In genomic region chr20:41307021-41307420, GRCh38 we compare ENCODE assay signal across 24 cellular contexts. TPM values are rescaled to one million over a fixed set of nuclear protein-coding genes. Genes with fewer than 3 reads are reported as not detected.
A peak's percentile ranks its signal among the peaks of the same experiment; 100 is the strongest.
DNase-seq lines count a peak whose midpoint lies in the region; ATAC-seq, FAIRE-seq and TF ChIP-seq lines count a peak whose summit lies in the region.
"Had no signal": no experiment of that assay in that cellular context is flagged by ENCODE, and none has a peak within 500 bp of the region (broad histone marks: within the 10 kb centered on the region; RNA-seq: fewer than 3 reads in every experiment).

No MANE protein-coding gene starts in this region.

- peak; percentile 58 for ATAC-seq in GM12878
- peak; percentile 17 to 27 for ATAC-seq in stimulated activated naive B cell treated with anti-CD40 and anti-IgM and Interleukin-4, amounts not matched to agents 10 μg/mL and 1 μg/mL and 100 μg/mL, for 72 hours (replicated peaks)
- ATAC-seq: GM23338 had no signal

- no peaks in the 10 kb centered on the region; the same call in 1 of the 2 replicates for H3K79me2 ChIP-seq in GM12878 (ENCODE audit: control insufficient read depth, insufficient read depth, low read length)

- no peaks in the 10 kb centered on the region for H3K27me3 Mint-ChIP-seq in HFFc6 (ENCODE audit: insufficient read depth)
- H3K27me3 Mint-ChIP-seq in stimulated activated naive B cell treated with anti-CD40 and anti-IgM and Interleukin-4, amounts not matched to agents 10 μg/mL and 1 μg/mL and 100 μg/mL, for 72 hours: no peaks in the 10 kb centered on the region

- no peak overlapping the region for H3K9ac ChIP-seq in BLaER1 treated with 17β-estradiol and CSF1 and Interleukin-3, amounts not matched to agents 10 nM and 100 nM
- H3K9ac ChIP-seq in GM12878 (ENCODE audit: control insufficient read depth, insufficient read depth, low read length): no peak overlapping the region
- H3K9ac ChIP-seq: KMS-11 had no signal

- BruUV-seq in GM12878 (replicated peaks; lab: Mats Ljungman, UMichigan): no TSS peak

- peaks cover 0 to 4% (median 2%) of the 10 kb centered on the region in 11 experiments; a peak in 11 of 22 replicates for H3K36me3 ChIP-seq in BLaER1 treated with 17β-estradiol and CSF1 and Interleukin-3, amounts not matched to agents 10 nM and 100 nM
- no peaks in the 10 kb centered on the region for H3K36me3 ChIP-seq in GM12878 (ENCODE audit: control insufficient read depth in 2 of 2, insufficient read depth in 2 of 2, low read length in 1 of 2)
- H3K36me3 ChIP-seq: HAP-1, SJSA1 had no signal

- no peak for FAIRE-seq in GM12878 (lab: Jason Lieb, UNC)
- FAIRE-seq: D721Med, RCC 7860 had no signal

- TF ChIP-seq EP300 in GM12878 (IDR thresholded peaks at IDR 0.05; ENCODE audit: borderline replicate concordance in 1 of 2, control insufficient read depth in 1 of 2, low read depth in 2 of 2, low read length in 2 of 2): no peak

- DNase-seq in HFFc6 (no peak), GM12878 (ENCODE audit: low read depth, low spot score) (no peak), T1000 (lab: John Stamatoyannopoulos, UW) (no peak), foreskin fibroblast (no peak), SHP77 treated with DMSO at 0.1 percent for 48 hours (lab: John Stamatoyannopoulos, UW) (no peak)
- no peak for DNase-seq in stimulated activated naive B cell treated with anti-CD40 and anti-IgM and Interleukin-4, amounts not matched to agents 10 μg/mL and 1 μg/mL and 100 μg/mL, for 72 hours
- DNase-seq: ACHN, MV-4-11, NCI-H1105 treated with DMSO at 0.1 percent for 48 hours, NCI-H2029 treated with DMSO at 0.1 percent for 48 hours, NCI-H2171, NCI-H345, NCI-H524 treated with DMSO at 0.1 percent for 48 hours, NCI-H82, OCI-M1 had no signal

- no peak overlapping the region for H2AFZ ChIP-seq in GM12878 (ENCODE audit: control insufficient read depth, low read depth, low read length)
- H2AFZ ChIP-seq: GM23338 had no signal

- 0 out of 22 replicates have a peak overlapping the region, but pooled peaks of 2 of the 11 experiments have one; percentile 10 to 17 for H3K27ac ChIP-seq in BLaER1 treated with 17β-estradiol and CSF1 and Interleukin-3, amounts not matched to agents 10 nM and 100 nM
- H3K27ac ChIP-seq in GM12878 (ENCODE audit: control insufficient read depth, insufficient read depth): no peak overlapping the region
- H3K27ac ChIP-seq: C4-2B, KMS-11, SJSA1 had no signal

- RAD21 ChIA-PET in GM12878 (lab: Charles Lee; ENCODE audit: unreplicated experiment): interaction anchor here (1.0 to 2.2 kb wide), 4 partner anchors 9 to 150 kb away, joined by 3 to 8 read pairs (median 5); no protein-coding TSS in a partner anchor

- H3K27ac Mint-ChIP-seq in HFFc6: peak overlapping the region; percentile 91
- peak overlapping the region; percentile 90 for H3K27ac Mint-ChIP-seq in stimulated activated naive B cell treated with anti-CD40 and anti-IgM and Interleukin-4, amounts not matched to agents 10 μg/mL and 1 μg/mL and 100 μg/mL, for 72 hours
- H3K27ac Mint-ChIP-seq: GM23338 had no signal

- intact Hi-C loops in GM12878 (cut with micrococcal nuclease; ENCODE audit: unreplicated experiment): no loop called here

- no peak for TF ChIP-seq POLR2A in GM12878 (IDR thresholded peaks at IDR 0.05; ENCODE audit: low read depth, low read length)

- CTCF ChIA-PET in GM12878 (lab: Yijun Ruan, JAX): interaction anchor here (0.7 to 2.5 kb wide), 10 partner anchors 12 to 338 kb away, joined by 3 to 14 read pairs (median 3); partner anchors contain the start of gene LPIN3

- 0 out of 2 replicates have a peak, but pooled peaks cover 3% of the 10 kb centered on the region for H3K36me3 Mint-ChIP-seq in HFFc6 (ENCODE audit: low read depth)
- peaks cover 15 to 17% of the 10 kb centered on the region in 2 donors for H3K36me3 Mint-ChIP-seq in stimulated activated naive B cell treated with anti-CD40 and anti-IgM and Interleukin-4, amounts not matched to agents 10 μg/mL and 1 μg/mL and 100 μg/mL, for 72 hours

- POLR2A ChIA-PET in GM12878 (lab: Charles Lee): interaction anchor here (2.1 kb wide), 1 partner anchor 10 kb away, joined by 10 read pairs; the partner anchor contains the start of gene ZHX3

- SMC1A ChIA-PET in GM12878 (lab: Charles Lee; ENCODE audit: uncharacterized antibody, unreplicated experiment): interaction anchor here (1.0 to 3.0 kb wide), 12 partner anchors 9 to 172 kb away, joined by 3 to 16 read pairs (median 6); no protein-coding TSS in a partner anchor

- no peak overlapping the region for H3K4me3 Mint-ChIP-seq in HFFc6
- peak overlapping the region in 1 of 2 donors; percentile 39 for H3K4me3 Mint-ChIP-seq in stimulated activated naive B cell treated with anti-CD40 and anti-IgM and Interleukin-4, amounts not matched to agents 10 μg/mL and 1 μg/mL and 100 μg/mL, for 72 hours
- H3K4me3 Mint-ChIP-seq: GM23338 had no signal

- no peaks in the 10 kb centered on the region for H3K27me3 ChIP-seq in BLaER1 treated with 17β-estradiol and CSF1 and Interleukin-3, amounts not matched to agents 10 nM and 100 nM
- H3K27me3 ChIP-seq in GM12878 (replicated peaks in 1 of 2; ENCODE audit: control insufficient read depth in 2 of 2, insufficient read depth in 2 of 2, low read length in 1 of 2): no peaks in the 10 kb centered on the region
- H3K27me3 ChIP-seq: SJSA1 had no signal

- no peaks in the 10 kb centered on the region for H3K9me3 Mint-ChIP-seq in HFFc6
- H3K9me3 Mint-ChIP-seq in stimulated activated naive B cell treated with anti-CD40 and anti-IgM and Interleukin-4, amounts not matched to agents 10 μg/mL and 1 μg/mL and 100 μg/mL, for 72 hours: peaks cover 0 to 3% of the 10 kb centered on the region in 2 donors
- H3K9me3 Mint-ChIP-seq: GM23338 had no signal

- in situ Hi-C loops in GM12878 (cut with MboI): no loop called here

- H4K20me1 ChIP-seq in BLaER1 treated with 17β-estradiol and CSF1 and Interleukin-3, amounts not matched to agents 10 nM and 100 nM: peaks cover 0 to 4% (median 0%) of the 10 kb centered on the region in 11 experiments; a peak in 1 of 22 replicates
- H4K20me1 ChIP-seq in GM12878 (ENCODE audit: control insufficient read depth, insufficient read depth): no peaks in the 10 kb centered on the region

- peaks cover 19 to 68% (median 45%) of the 10 kb centered on the region in 10 experiments for H3K4me1 ChIP-seq in BLaER1 treated with 17β-estradiol and CSF1 and Interleukin-3, amounts not matched to agents 10 nM and 100 nM
- H3K4me1 ChIP-seq in GM12878 (ENCODE audit: control insufficient read depth, insufficient read depth, low read length): peaks cover 30% of the 10 kb centered on the region
- H3K4me1 ChIP-seq: HAP-1 had no signal

- WGBS in GM12878 (ENCODE audit: insufficient coverage, insufficient replicate concordance, low lambda C conversion rate, missing lambda C conversion rate): 50% methylated on average over 1 of the region's 1 CpG

- peaks cover 50% of the 10 kb centered on the region for H3K4me1 Mint-ChIP-seq in HFFc6 (ENCODE audit: low read depth)
- peaks cover 28 to 40% of the 10 kb centered on the region in 2 donors for H3K4me1 Mint-ChIP-seq in stimulated activated naive B cell treated with anti-CD40 and anti-IgM and Interleukin-4, amounts not matched to agents 10 μg/mL and 1 μg/mL and 100 μg/mL, for 72 hours

- no peak for TF ChIP-seq CTCF in HFFc6 (IDR thresholded peaks at IDR 0.05)
- TF ChIP-seq CTCF in GM12878 (IDR thresholded peaks at IDR 0.05 in 2 of 3, conservative IDR thresholded peaks at IDR 0.05 in 1 of 3; ENCODE audit: control insufficient read depth in 2 of 3, extremely low read depth in 1 of 3, insufficient read depth in 1 of 3, low read depth in 3 of 3, low read length in 3 of 3): no peak
- no peak for TF ChIP-seq CTCF in foreskin fibroblast (IDR thresholded peaks at IDR 0.05; ENCODE audit: low read depth, low read length)

- H3K9me3 ChIP-seq in BLaER1 treated with 17β-estradiol and CSF1 and Interleukin-3, amounts not matched to agents 10 nM and 100 nM (replicated peaks in 1 of 11): peaks cover 1 to 18% (median 7%) of the 10 kb centered on the region in 11 experiments; a peak in 17 of 22 replicates
- no peaks in the 10 kb centered on the region for H3K9me3 ChIP-seq in GM12878 (replicated peaks; ENCODE audit: control insufficient read depth, insufficient read depth, low read length)
- H3K9me3 ChIP-seq: HAP-1 had no signal

- H3K4me2 ChIP-seq in BLaER1 treated with 17β-estradiol and CSF1 and Interleukin-3, amounts not matched to agents 10 nM and 100 nM: peak overlapping the region in 10 of 11 experiments; percentile 6 to 72 (median 38); a peak in 18 of 22 replicates
- H3K4me2 ChIP-seq in GM12878 (ENCODE audit: control insufficient read depth, insufficient read depth): peak overlapping the region; percentile 22; the same call in 1 of the 2 replicates
- H3K4me2 ChIP-seq: GM23338, KMS-11 had no signal

- no peak overlapping the region for H3K4me3 ChIP-seq in BLaER1 treated with 17β-estradiol and CSF1 and Interleukin-3, amounts not matched to agents 10 nM and 100 nM
- H3K4me3 ChIP-seq in GM12878 (no peak overlapping the region), foreskin fibroblast (ENCODE audit: low read depth in 1 of 2, low read length in 2 of 2) (no peak overlapping the region)
- H3K4me3 ChIP-seq: GM23338, HAP-1, SJSA1 had no signal

- TF ChIP-seq RAD21 in GM12878 (IDR thresholded peaks at IDR 0.05; ENCODE audit: insufficient read depth, low read depth, low read length): no peak

RNA-seq across cellular contexts. Expression of gene ZHX3, which starts 10.5 kb away (rescaled TPM):
- total RNA-seq in HFFc6 (2021; fragmentation: NEBNext Ultra II Directional; extraction: Animal tissue kit (Norgen Biotek cat#: 25700)): 10 to 100 TPM; 64.1 to 80.1 (median 72.0) TPM
- total RNA-seq in GM12878 (2013; cell fraction: nucleolus; rRNA removed): 12.7 and 15.6 TPM in 2 replicates
- 4.6 and 5.7 TPM in 2 replicates for total RNA-seq in GM12878 (2014; rRNA removed)
- total RNA-seq in GM12878 (2014; rRNA removed; fragmentation: Illumina TruSeq; extraction: Trizol): 5.3 and 5.4 TPM in 2 replicates
- total RNA-seq in GM12878 (2021): 13.3 and 14.0 TPM in 2 replicates
- polyA plus RNA-seq in GM12878 (2011; ENCODE audit: low read depth): 5.5 TPM
- 4.0 and 5.7 TPM in 2 replicates for polyA plus RNA-seq in GM12878 (2011; rRNA removed)
- 4.7 and 5.4 TPM in 2 replicates for polyA plus RNA-seq in GM12878 (2011; cell fraction: cytosol; rRNA removed)
- polyA plus RNA-seq in GM12878 (2011; cell fraction: nucleus; rRNA removed): 4.6 and 7.4 TPM in 2 replicates
- polyA plus RNA-seq in GM12878 (2012): 3.0 and 4.0 TPM in 2 replicates
- 7.2 and 9.3 TPM in 2 replicates for polyA plus RNA-seq in GM12878 (2014; fragmentation: Illumina TruSeq; extraction: Trizol)
- polyA plus RNA-seq in GM12878 (2014; fragmentation: Nextera tagmentation; extraction: Ambion mirVana): 1 to 10 TPM; 1.3 to 1.4 TPM
- 5.2 and 5.6 TPM in 2 replicates for polyA plus RNA-seq in GM12878 (2014; rRNA removed)
- polyA plus RNA-seq in GM12878 (2016; fragmentation: Nextera tagmentation; extraction: Ambion mirVana): 1 to 10 TPM; 1.5 to 1.7 TPM
- polyA minus RNA-seq in GM12878 (2011; rRNA and poly(A)+ RNA removed): 10.5 and 11.8 TPM in 2 replicates
- 2.3 and 3.9 TPM in 2 replicates for polyA minus RNA-seq in GM12878 (2011; cell fraction: cytosol; rRNA and poly(A)+ RNA removed)
- polyA minus RNA-seq in GM12878 (2011; cell fraction: nucleus; rRNA and poly(A)+ RNA removed): 3.7 and 8.3 TPM in 2 replicates

RNA-seq across cellular contexts. Expression of gene LPIN3, which starts 33.6 kb away (rescaled TPM):
- 10 to 100 TPM; 11.9 to 14.2 (median 13.2) TPM for total RNA-seq in HFFc6 (2021; fragmentation: NEBNext Ultra II Directional; extraction: Animal tissue kit (Norgen Biotek cat#: 25700))
- 0.27 and 0.44 TPM in 2 replicates for total RNA-seq in GM12878 (2013; cell fraction: nucleolus; rRNA removed)
- total RNA-seq in GM12878 (2014; rRNA removed) (0.23 and 0.38 TPM in 2 replicates), GM12878 (2014; rRNA removed; fragmentation: Illumina TruSeq; extraction: Trizol) (0.18 and 0.28 TPM in 2 replicates), GM12878 (2021) (0.49 and 0.51 TPM in 2 replicates)
- polyA plus RNA-seq in GM12878 (2011; ENCODE audit: low read depth): 1.1 TPM
- polyA plus RNA-seq in GM12878 (2011; rRNA removed) (0.37 and 0.65 TPM in 2 replicates), GM12878 (2014; fragmentation: Illumina TruSeq; extraction: Trizol) (0.17 and 0.53 TPM in 2 replicates), GM12878 (2014; fragmentation: Nextera tagmentation; extraction: Ambion mirVana) (under 1 TPM; 0.13 to 0.22 TPM), GM12878 (2014; rRNA removed) (0.90 and 1.3 TPM in 2 replicates), GM12878 (2016; fragmentation: Nextera tagmentation; extraction: Ambion mirVana) (under 1 TPM; 0.60 to 0.63 TPM)
- 0.42 TPM in 2 replicates for polyA plus RNA-seq in GM12878 (2011; cell fraction: cytosol; rRNA removed)
- 7.2 and 11.2 TPM in 2 replicates for polyA plus RNA-seq in GM12878 (2011; cell fraction: nucleus; rRNA removed)
- polyA plus RNA-seq in GM12878 (2012): 1.4 and 1.7 TPM in 2 replicates
- polyA minus RNA-seq in GM12878 (2011; rRNA and poly(A)+ RNA removed): 0.88 and 1.2 TPM in 2 replicates
- polyA minus RNA-seq in GM12878 (2011; cell fraction: cytosol; rRNA and poly(A)+ RNA removed): not detected in 2 replicates
- polyA minus RNA-seq in GM12878 (2011; cell fraction: nucleus; rRNA and poly(A)+ RNA removed): 1.1 and 1.5 TPM in 2 replicates
- total RNA-seq: SJSA1 had no signal

RNA-seq across cellular contexts. Expression of gene EMILIN3, which starts 59.6 kb away (rescaled TPM):
- total RNA-seq in HFFc6 (2021; fragmentation: NEBNext Ultra II Directional; extraction: Animal tissue kit (Norgen Biotek cat#: 25700)): not detected
- total RNA-seq in GM12878 (2013; cell fraction: nucleolus; rRNA removed): not detected in 2 replicates
- total RNA-seq in GM12878 (2014; rRNA removed): not detected in 2 replicates
- not detected in 2 replicates for total RNA-seq in GM12878 (2014; rRNA removed; fragmentation: Illumina TruSeq; extraction: Trizol)
- total RNA-seq in GM12878 (2021): not detected in 2 replicates
- not detected for polyA plus RNA-seq in GM12878 (2011; ENCODE audit: low read depth)
- not detected in 2 replicates for polyA plus RNA-seq in GM12878 (2011; rRNA removed)
- polyA plus RNA-seq in GM12878 (2011; cell fraction: cytosol; rRNA removed): not detected in 2 replicates
- polyA plus RNA-seq in GM12878 (2011; cell fraction: nucleus; rRNA removed): not detected in 2 replicates
- polyA plus RNA-seq in GM12878 (2012): not detected in 2 replicates
- not detected in 2 replicates for polyA plus RNA-seq in GM12878 (2014; fragmentation: Illumina TruSeq; extraction: Trizol)
- not detected for polyA plus RNA-seq in GM12878 (2014; fragmentation: Nextera tagmentation; extraction: Ambion mirVana)
- polyA plus RNA-seq in GM12878 (2014; rRNA removed): not detected in 2 replicates
- polyA plus RNA-seq in GM12878 (2016; fragmentation: Nextera tagmentation; extraction: Ambion mirVana): not detected
- not detected in 2 replicates for polyA minus RNA-seq in GM12878 (2011; rRNA and poly(A)+ RNA removed)
- not detected in 2 replicates for polyA minus RNA-seq in GM12878 (2011; cell fraction: cytosol; rRNA and poly(A)+ RNA removed)
- polyA minus RNA-seq in GM12878 (2011; cell fraction: nucleus; rRNA and poly(A)+ RNA removed): not detected in 2 replicates
- total RNA-seq: HT1080, SJSA1 had no signal

Comparison
In these comparisons a context has a peak if more than half of its experiments do, and no peak if none do; other contexts are left out.
1. RNA of gene LPIN3, which starts 33.6 kb away (total RNA-seq): 11.9 to 14.2 TPM in HFFc6; 0.18 to 0.51 TPM in GM12878; every median in the first group is over 4 times any median in the second.